Comparison of ENCODE assay signal across 8 cellular contexts in the genomic region with DNA sequence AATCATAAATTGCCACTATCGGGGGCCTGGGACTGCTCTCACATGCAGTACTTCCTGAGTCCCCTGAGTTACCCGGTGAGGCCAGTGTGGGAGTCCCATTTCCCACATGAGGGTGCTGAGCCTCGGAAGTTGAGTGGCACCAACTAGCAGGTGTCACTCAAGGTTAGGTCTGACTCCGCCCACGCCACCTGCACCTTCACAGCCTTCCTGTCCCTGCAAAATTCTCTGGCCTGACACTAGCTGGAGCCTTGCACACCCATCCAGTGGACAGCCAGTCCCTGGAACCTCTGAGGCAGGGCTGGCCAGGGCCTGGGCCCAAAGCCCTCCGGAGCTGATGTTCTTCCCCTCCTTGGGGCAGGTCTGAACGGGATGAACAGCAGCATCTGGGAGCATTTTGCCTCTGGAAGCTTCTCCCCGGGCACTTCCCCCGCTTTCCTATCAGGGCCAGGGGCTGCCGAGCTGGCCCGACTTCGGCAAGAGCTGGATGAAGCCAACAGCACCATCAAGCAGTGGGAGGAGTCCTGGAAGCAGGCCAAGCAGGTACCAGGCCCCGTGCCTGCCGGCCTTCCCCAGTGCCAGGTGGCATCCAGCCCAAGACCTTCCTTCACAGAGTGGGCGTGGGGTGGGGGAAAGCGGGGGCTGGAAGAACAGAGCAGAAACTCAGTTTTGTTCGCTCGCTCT. TPM values are rescaled to one million over a fixed set of nuclear protein-coding genes. Genes with fewer than 3 reads are reported as not detected.
DNase-seq lines count a peak whose midpoint lies in the region; ATAC-seq and TF ChIP-seq lines count a peak whose summit lies in the region.
"Had no signal": no experiment of that assay in that cellular context is flagged by ENCODE, and none has a peak within 500 bp of the region (broad histone marks: within the 10 kb centered on the region; RNA-seq: fewer than 3 reads in every experiment).

No MANE protein-coding gene starts in this region.

- peaks cover 16% of the 10 kb centered on the region for H3K4me1 Mint-ChIP-seq in activated naive CD8-positive, alpha-beta T cell treated with anti-CD3 and anti-CD28 coated beads, Interleukin-2, amount 50 U/mL, for 24 hours

- CTCF ChIA-PET in HEK293T (lab: Yijun Ruan, JAX): no interaction called here

- POLR2A ChIA-PET in HEK293T (lab: Yijun Ruan, JAX): interaction anchor here (1.2 kb wide), 1 partner anchor 43 kb away, joined by 5 read pairs; a partner anchor contains a TSS

- H3K4me3 Mint-ChIP-seq in activated naive CD8-positive, alpha-beta T cell treated with anti-CD3 and anti-CD28 coated beads, Interleukin-2, amount 50 U/mL, for 24 hours: no peak overlapping the region

- no peaks in the 10 kb centered on the region for H3K27me3 Mint-ChIP-seq in activated naive CD8-positive, alpha-beta T cell treated with anti-CD3 and anti-CD28 coated beads, Interleukin-2, amount 50 U/mL, for 24 hours

- H3K27ac Mint-ChIP-seq in activated naive CD8-positive, alpha-beta T cell treated with anti-CD3 and anti-CD28 coated beads, Interleukin-2, amount 50 U/mL, for 24 hours: peak overlapping the region; percentile 57

- TF ChIP-seq CTCF in retinal pigment epithelial cell (conservative IDR thresholded peaks at IDR 0.05; ENCODE audit: low read depth, low read length): no peak

- H3K9me3 Mint-ChIP-seq in activated naive CD8-positive, alpha-beta T cell treated with anti-CD3 and anti-CD28 coated beads, Interleukin-2, amount 50 U/mL, for 24 hours: no peaks in the 10 kb centered on the region

- no peak for ATAC-seq in activated naive CD8-positive, alpha-beta T cell treated with anti-CD3 and anti-CD28 coated beads, Interleukin-2, amount 50 U/mL, for 24 hours
- ATAC-seq in HG02885 (IDR thresholded peaks at IDR 0.05; ENCODE audit: poor library complexity, unreplicated experiment) (no peak), HG03108 (IDR thresholded peaks at IDR 0.05; ENCODE audit: unreplicated experiment) (no peak)

- DNase-seq in HEK293T (ENCODE audit: extremely low spot score) (no peak), NCI-H510A (lab: John Stamatoyannopoulos, UW) (peak; percentile 57), retinal pigment epithelial cell (ENCODE audit: low read depth) (peak; percentile 45), H4 (ENCODE audit: low spot score) (no peak)
- no peak for DNase-seq in activated naive CD8-positive, alpha-beta T cell treated with anti-CD3 and anti-CD28 coated beads, Interleukin-2, amount 50 U/mL, for 24 hours
- DNase-seq: SIG-M5 had no signal

- no peak overlapping the region for H3K4me3 ChIP-seq in retinal pigment epithelial cell (ENCODE audit: low read length)

- H3K36me3 Mint-ChIP-seq in activated naive CD8-positive, alpha-beta T cell treated with anti-CD3 and anti-CD28 coated beads, Interleukin-2, amount 50 U/mL, for 24 hours (ENCODE audit: low read depth): peaks cover 6% of the 10 kb centered on the region

TF ChIP-seq in HEK293T, 16 proteins besides CTCF, POLR2A, EP300 and RAD21:
- TF ChIP-seq TARDBP (IDR thresholded peaks at IDR 0.05): no peak
- TF ChIP-seq, protein P1, sequence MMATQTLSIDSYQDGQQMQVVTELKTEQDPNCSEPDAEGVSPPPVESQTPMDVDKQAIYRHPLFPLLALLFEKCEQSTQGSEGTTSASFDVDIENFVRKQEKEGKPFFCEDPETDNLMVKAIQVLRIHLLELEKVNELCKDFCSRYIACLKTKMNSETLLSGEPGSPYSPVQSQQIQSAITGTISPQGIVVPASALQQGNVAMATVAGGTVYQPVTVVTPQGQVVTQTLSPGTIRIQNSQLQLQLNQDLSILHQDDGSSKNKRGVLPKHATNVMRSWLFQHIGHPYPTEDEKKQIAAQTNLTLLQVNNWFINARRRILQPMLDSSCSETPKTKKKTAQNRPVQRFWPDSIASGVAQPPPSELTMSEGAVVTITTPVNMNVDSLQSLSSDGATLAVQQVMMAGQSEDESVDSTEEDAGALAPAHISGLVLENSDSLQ (IDR thresholded peaks at IDR 0.05): peak; percentile 32; the same call in 1 of the 2 replicates
- TF ChIP-seq ELF4 (IDR thresholded peaks at IDR 0.05): no peak
TF ChIP-seq in HEK293T: peak in this region for 1.

RNA-seq across cellular contexts. Expression of gene UNC13D, which starts 21.9 kb away (rescaled TPM):
- total RNA-seq in H4 (2014; rRNA removed; shearing (Covaris generic)): 1.9 and 2.9 TPM in 2 replicates

RNA-seq across cellular contexts. Expression of gene WBP2, which starts 32.9 kb away (rescaled TPM):
- 14.8 and 26.3 TPM in 2 replicates for total RNA-seq in H4 (2014; rRNA removed; shearing (Covaris generic))

RNA-seq across cellular contexts. Expression of gene UNK, which starts 37.7 kb away (rescaled TPM):
- 24.0 and 29.6 TPM in 2 replicates for total RNA-seq in H4 (2014; rRNA removed; shearing (Covaris generic))

RNA-seq across cellular contexts. Expression of gene TRIM47, which starts 56.1 kb away (rescaled TPM):
- total RNA-seq in H4 (2014; rRNA removed; shearing (Covaris generic)): 12.9 and 13.5 TPM in 2 replicates

RNA-seq across cellular contexts. Expression of gene GALK1, which starts 57.3 kb away (rescaled TPM):
- total RNA-seq in H4 (2014; rRNA removed; shearing (Covaris generic)): 46.3 and 51.7 TPM in 2 replicates

Comparison
In these comparisons a context has a peak if more than half of its experiments do, and no peak if none do; other contexts are left out.
1. DNase-seq: peak in NCI-H510A (single experiment) and retinal pigment epithelial cell (single experiment); none in HEK293T (single experiment), activated naive CD8-positive, alpha-beta T cell treated with anti-CD3 and anti-CD28 coated beads, Interleukin-2, amount 50 U/mL, for 24 hours (single experiment) and H4 (single experiment).